ENCODE assay signal across 8 cellular contexts in the genomic region with DNA sequence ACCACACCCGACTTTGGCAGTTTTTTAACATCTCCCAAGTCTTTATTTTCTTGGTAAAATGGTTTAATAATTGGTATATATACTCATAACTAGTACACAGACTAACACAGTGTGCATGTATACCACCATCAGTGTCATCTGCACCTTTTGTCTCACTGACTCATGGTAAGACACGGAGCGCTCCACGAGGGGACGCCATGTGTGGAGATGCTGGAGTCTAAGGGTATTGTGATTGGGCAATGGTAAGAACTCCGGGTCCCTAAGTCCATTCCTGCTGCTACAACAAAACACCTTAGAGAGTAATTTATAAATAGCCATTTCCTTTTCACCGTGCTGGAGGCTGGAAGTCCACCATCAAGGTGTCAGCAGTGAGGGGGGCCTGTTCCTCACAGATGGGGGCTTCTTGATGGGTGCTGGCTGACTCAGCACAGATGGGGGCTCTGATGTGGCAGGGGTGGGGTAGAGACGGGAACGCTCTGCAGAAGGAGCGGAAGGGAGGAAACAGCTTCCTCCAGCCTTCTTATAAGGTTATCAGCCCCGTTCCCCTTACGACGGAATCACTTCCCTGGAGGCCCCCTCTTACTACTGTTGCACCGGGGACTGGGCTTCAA. TPM values are rescaled to one million over a fixed set of nuclear protein-coding genes. Genes with fewer than 3 reads are reported as not detected.
DNase-seq lines count a peak whose midpoint lies in the region; ATAC-seq and TF ChIP-seq lines count a peak whose summit lies in the region.

No MANE protein-coding gene starts in this region.

- no peak for DNase-seq in heart right ventricle
- no peak for DNase-seq in cardiac septum (ENCODE audit: low spot score)
- DNase-seq in adipocyte (ENCODE audit: low read depth), result no peak
- DNase-seq in upper lobe of left lung, result no peak
- DNase-seq in NCI-H345 (lab: John Stamatoyannopoulos, UW), result no peak
- no peak for DNase-seq in globus pallidus (ENCODE audit: low spot score)
- DNase-seq in HuH-7 (ENCODE audit: low spot score), result no peak

- intact Hi-C loops in heart right ventricle (cut with DNase I), result no loop called here
- intact Hi-C loops in cardiac septum (cut with DNase I), result no loop called here

- peaks cover 0 to 4% (median 0%) of the 10 kb centered on the region in 7 donors for H3K27me3 ChIP-seq in heart right ventricle
- peaks cover 43% of the 10 kb centered on the region for H3K27me3 ChIP-seq in adipocyte (replicated peaks; ENCODE audit: control insufficient read depth, insufficient read depth, low read length)
- H3K27me3 ChIP-seq in mucosa of rectum (ENCODE audit: control insufficient read depth in 2 of 2, insufficient read depth in 2 of 2, low read length in 2 of 2), result no peaks in the 10 kb centered on the region
- H3K27me3 ChIP-seq in upper lobe of left lung, result no peaks in the 10 kb centered on the region

- H3K9ac ChIP-seq in adipocyte (ENCODE audit: low read length) (no peak overlapping the region), mucosa of rectum (ENCODE audit: low read depth in 1 of 2, low read length in 2 of 2) (peak overlapping the region in 1 of 2 donors; percentile 20)

- peaks cover 0 to 28% (median 5%) of the 10 kb centered on the region in 9 donors for H3K4me1 ChIP-seq in heart right ventricle
- peaks cover 4% of the 10 kb centered on the region for H3K4me1 ChIP-seq in adipocyte (ENCODE audit: control insufficient read depth, insufficient read depth, low read length)
- H3K4me1 ChIP-seq in mucosa of rectum (ENCODE audit: control insufficient read depth in 2 of 2, insufficient read depth in 2 of 2, low read length in 2 of 2), result peaks cover 5 to 6% of the 10 kb centered on the region in 2 donors
- peaks cover 5 to 23% (median 20%) of the 10 kb centered on the region in 4 donors for H3K4me1 ChIP-seq in upper lobe of left lung

- H3K27ac ChIP-seq in heart right ventricle (peak overlapping the region in 3 of 10 donors; percentile 5 to 85 (median 15)), mucosa of rectum (ENCODE audit: low read depth in 2 of 2, low read length in 2 of 2) (peak overlapping the region in 1 of 2 donors; percentile 43), upper lobe of left lung (peak overlapping the region; percentile 48 to 73 (median 70))

- H3K9me3 ChIP-seq in heart right ventricle, result no peaks in the 10 kb centered on the region
- peaks cover 3% of the 10 kb centered on the region for H3K9me3 ChIP-seq in adipocyte (ENCODE audit: control insufficient read depth, low read length)
- no peaks in the 10 kb centered on the region for H3K9me3 ChIP-seq in mucosa of rectum (ENCODE audit: control insufficient read depth in 2 of 2, low read length in 2 of 2)
- no peaks in the 10 kb centered on the region for H3K9me3 ChIP-seq in upper lobe of left lung

- ATAC-seq in heart right ventricle, result peak in 1 of 8 donors; percentile 15
- no peak for ATAC-seq in upper lobe of left lung (ENCODE audit: low FRiP score in 2 of 2)

- TF ChIP-seq CTCF in heart right ventricle (IDR thresholded peaks at IDR 0.05) (no peak), upper lobe of left lung (IDR thresholded peaks at IDR 0.05) (no peak)

- TF ChIP-seq POLR2A in upper lobe of left lung (IDR thresholded peaks at IDR 0.05), result no peak

- no peak for TF ChIP-seq EP300 in upper lobe of left lung (IDR thresholded peaks at IDR 0.05)

- H3K4me3 ChIP-seq in heart right ventricle, result peak overlapping the region; percentile 16 to 61 (median 50)
- peak overlapping the region; percentile 71 for H3K4me3 ChIP-seq in adipocyte (ENCODE audit: low read length)
- peak overlapping the region; percentile 59 to 67 for H3K4me3 ChIP-seq in mucosa of rectum (ENCODE audit: low read length in 2 of 2)
- H3K4me3 ChIP-seq in upper lobe of left lung, result peak overlapping the region in 3 of 4 donors; percentile 35 to 54 (median 51)

- WGBS in heart right ventricle, 2 donors, result 46 to 47% methylated on average over 14 of the region's 14 CpGs
- WGBS in upper lobe of left lung, 2 donors, result 53 to 60% methylated on average over 11 to 14 of the region's 14 CpGs

- H3K36me3 ChIP-seq in heart right ventricle, result no peaks in the 10 kb centered on the region
- H3K36me3 ChIP-seq in adipocyte (ENCODE audit: control insufficient read depth, insufficient read depth, low read length, severe bottlenecking), result no peaks in the 10 kb centered on the region
- H3K36me3 ChIP-seq in mucosa of rectum (ENCODE audit: control insufficient read depth in 2 of 2, insufficient read depth in 2 of 2, low read length in 2 of 2), result no peaks in the 10 kb centered on the region
- H3K36me3 ChIP-seq in upper lobe of left lung, result no peaks in the 10 kb centered on the region

RNA-seq across cellular contexts. Expression of gene EDAR, which starts 42.0 kb away (rescaled TPM):
- total RNA-seq in heart right ventricle (under 1 TPM in 2 of 10 donors, not detected in 8; 0.07 to 0.34 TPM), cardiac septum (not detected), upper lobe of left lung (under 1 TPM in 3 of 6 donors, not detected in 3; under 0.01 to 0.13 (median 0.09) TPM)
- not detected for polyA plus RNA-seq in heart right ventricle
